ENCODE assay signal across 13 cellular contexts in genomic region chr9:95373069-95373681, GRCh38. TPM values are rescaled to one million over a fixed set of nuclear protein-coding genes. Genes with fewer than 3 reads are reported as not detected.
A peak's percentile ranks its signal among the peaks of the same experiment; 100 is the strongest.
DNase-seq lines count a peak whose midpoint lies in the region; ATAC-seq and TF ChIP-seq lines count a peak whose summit lies in the region.
"Had no signal": no experiment of that assay in that cellular context is flagged by ENCODE, and none has a peak within 500 bp of the region (broad histone marks: within the 10 kb centered on the region; RNA-seq: fewer than 3 reads in every experiment).

No MANE protein-coding gene starts in this region.

- no peaks in the 10 kb centered on the region for H3K79me2 ChIP-seq in DND-41 (ENCODE audit: insufficient read depth, low read length)

- DNase-seq in DND-41 (peak; percentile 6), NCI-H2029 (lab: John Stamatoyannopoulos, UW) (peak; percentile 79), RPMI7951 (ENCODE audit: low read depth) (peak; percentile 23), kidney tubule cell (ENCODE audit: low spot score) (peak; percentile 61), inferior parietal cortex (ENCODE audit: extremely low spot score) (no peak), NCI-H1694 (lab: John Stamatoyannopoulos, UW) (no peak)
- DNase-seq: activated CD4-positive, alpha-beta T cell treated with anti-CD3 and anti-CD28 coated beads for 48 hours; activated effector memory CD4-positive, alpha-beta T cell treated with Interleukin-2 at 50 U/mL for 16 hours; GM23248; NCI-H2227 treated with DMSO at 0.1 percent for 48 hours had no signal

- ATAC-seq in DND-41 (ENCODE audit: insufficient read depth, low read depth) (no peak), GM19467 (IDR thresholded peaks at IDR 0.05; ENCODE audit: unreplicated experiment) (no peak), GM18870 (IDR thresholded peaks at IDR 0.05; ENCODE audit: unreplicated experiment) (no peak)

- no peak overlapping the region for H2AFZ ChIP-seq in DND-41 (ENCODE audit: low read depth, low read length)
- H2AFZ ChIP-seq: GM23248 had no signal

- H3K36me3 ChIP-seq in DND-41 (ENCODE audit: insufficient read depth, low read length), result no peaks in the 10 kb centered on the region

- no peaks in the 10 kb centered on the region for H4K20me1 ChIP-seq in DND-41 (ENCODE audit: insufficient read depth, low read length)

- H3K9ac ChIP-seq in DND-41 (ENCODE audit: low read depth, low read length), result no peak overlapping the region
- H3K9ac ChIP-seq: GM23248 had no signal

- no peak overlapping the region for H3K4me3 ChIP-seq in DND-41 (ENCODE audit: low read depth in 1 of 2, low read length in 2 of 2)
- H3K4me3 ChIP-seq: GM23248 had no signal

- no peak for TF ChIP-seq CTCF in DND-41 (IDR thresholded peaks at IDR 0.05; ENCODE audit: borderline replicate concordance, extremely low read depth, low read length, poor library complexity, severe bottlenecking)

- no peaks in the 10 kb centered on the region for H3K9me3 ChIP-seq in DND-41 (ENCODE audit: insufficient read depth, low read length, severe bottlenecking)

- H3K27me3 ChIP-seq in DND-41 (ENCODE audit: insufficient read depth, low read length, poor library complexity), result peaks cover 3% of the 10 kb centered on the region

- H3K4me1 ChIP-seq in DND-41 (ENCODE audit: insufficient read depth, low read length), result 0 out of 2 replicates have a peak, but pooled peaks cover 5% of the 10 kb centered on the region

- no peak overlapping the region for H3K4me2 ChIP-seq in DND-41 (ENCODE audit: insufficient read depth, low read length)

- no peak overlapping the region for H3K27ac ChIP-seq in DND-41 (ENCODE audit: low read length)
- H3K27ac ChIP-seq: C4-2B, GM23248 had no signal

RNA-seq across cellular contexts. Expression of gene FANCC, which starts 55.7 kb away (rescaled TPM):
- 7.9 and 9.5 TPM in 2 replicates for total RNA-seq in RPMI7951 (2014; rRNA removed; shearing (Covaris generic))

Comparison
In these comparisons a context has a peak if more than half of its experiments do, and no peak if none do; other contexts are left out.
1. DNase-seq: peak in DND-41 (single experiment), NCI-H2029 (single experiment), RPMI7951 (single experiment) and kidney tubule cell (single experiment); none in inferior parietal cortex (single experiment) and NCI-H1694 (single experiment).